In genomic region chr14:55274760-55275159, GRCh38 we compare ENCODE assay signal across 9 cellular contexts. TPM values are rescaled to one million over a fixed set of nuclear protein-coding genes. Genes with fewer than 3 reads are reported as not detected.
DNase-seq lines count a peak whose midpoint lies in the region; ATAC-seq and TF ChIP-seq lines count a peak whose summit lies in the region.
"Had no signal": no experiment of that assay in that cellular context is flagged by ENCODE, and none has a peak within 500 bp of the region (broad histone marks: within the 10 kb centered on the region; RNA-seq: fewer than 3 reads in every experiment).

No MANE protein-coding gene starts in this region.

- no peak overlapping the region for H3K9ac ChIP-seq in mammary epithelial cell (ENCODE audit: insufficient read depth, low read length)

- no peaks in the 10 kb centered on the region for H3K27me3 Mint-ChIP-seq in MCF 10A (ENCODE audit: insufficient read depth, unreplicated experiment)
- H3K27me3 Mint-ChIP-seq: central memory CD8-positive, alpha-beta T cell had no signal

- no peak for ATAC-seq in GM21526 (IDR thresholded peaks at IDR 0.05; ENCODE audit: low FRiP score, unreplicated experiment)

- POLR2A ChIA-PET in MCF 10A (lab: Yijun Ruan, JAX): interaction anchor here (0.5 to 1.7 kb wide), 8 partner anchors 10 to 219 kb away, joined by 3 to 5 read pairs (median 3); no protein-coding TSS in a partner anchor

- H3K4me3 Mint-ChIP-seq in MCF 10A (ENCODE audit: unreplicated experiment): no peak overlapping the region
- H3K4me3 Mint-ChIP-seq: central memory CD8-positive, alpha-beta T cell had no signal

- H3K4me2 ChIP-seq in mammary epithelial cell (ENCODE audit: insufficient read depth, low read depth, low read length): no peak overlapping the region

- H3K4me1 ChIP-seq in mammary epithelial cell (ENCODE audit: insufficient read depth, low read length): peaks cover 24% of the 10 kb centered on the region

- H3K27ac ChIP-seq in mammary epithelial cell (ENCODE audit: insufficient read depth, low read depth, low read length): no peak overlapping the region

- intact Hi-C loops in mammary epithelial cell (cut with micrococcal nuclease): loop anchor here (5.0 kb wide), 1 partner anchor 138 kb away; the partner anchor contains the start of gene ATG14
- intact Hi-C loops in MCF 10A (cut with micrococcal nuclease): loop anchor here (5.0 kb wide), 2 partner anchors 62 to 138 kb away; partner anchors contain the start of gene ATG14
- intact Hi-C loops in head of caudate nucleus (cut with DNase I): loop anchor here (5.0 to 10.0 kb wide), 3 partner anchors 78 to 710 kb away; partner anchors contain the start of genes ATG14 and SAMD4A

- no peaks in the 10 kb centered on the region for H3K9me3 Mint-ChIP-seq in MCF 10A (ENCODE audit: unreplicated experiment)
- H3K9me3 Mint-ChIP-seq: central memory CD8-positive, alpha-beta T cell had no signal

- no peaks in the 10 kb centered on the region for H3K27me3 ChIP-seq in mammary epithelial cell (ENCODE audit: insufficient read depth, low read length)

- CTCF ChIA-PET in mammary epithelial cell (lab: Charles Lee; ENCODE audit: low non-redundant PET) (no interaction called here), MCF 10A (lab: Yijun Ruan, JAX) (interaction anchor here (0.7 to 1.8 kb wide), 4 partner anchors 10 to 409 kb away, joined by 3 to 7 read pairs (median 4); no protein-coding TSS in a partner anchor)

- in situ Hi-C loops in mammary epithelial cell (cut with MboI; ENCODE audit: low sequenced_read_pairs in 2 of 2): no loop called here

- whole genome bisulfite sequencing in mammary epithelial cell (ENCODE audit: low coverage, missing lambda C conversion rate): 15% methylated on average over 1 of the region's 1 CpG

- H3K27ac Mint-ChIP-seq in MCF 10A (ENCODE audit: low read depth, unreplicated experiment): no peak overlapping the region

- H3K4me1 Mint-ChIP-seq in MCF 10A (ENCODE audit: insufficient read depth, unreplicated experiment): peaks cover 26% of the 10 kb centered on the region

- H2AFZ ChIP-seq in mammary epithelial cell (ENCODE audit: low read depth, low read length): no peak overlapping the region

- H3K36me3 ChIP-seq in mammary epithelial cell (ENCODE audit: insufficient read depth, low read length): no peaks in the 10 kb centered on the region

- H3K36me3 Mint-ChIP-seq in MCF 10A (ENCODE audit: insufficient read depth, unreplicated experiment): no peaks in the 10 kb centered on the region

- H3K4me3 ChIP-seq in mammary epithelial cell (replicated peaks in 1 of 3; ENCODE audit: insufficient read depth in 1 of 3, low read depth in 2 of 3, low read length in 3 of 3): no peak overlapping the region
- no peak overlapping the region for H3K4me3 ChIP-seq in fibroblast of pulmonary artery (replicated peaks; ENCODE audit: low read depth, low read length)
- H3K4me3 ChIP-seq in skeletal muscle cell (ENCODE audit: low read depth, low read length): no peak overlapping the region

- dilution Hi-C loops in mammary epithelial cell (cut with HindIII; ENCODE audit: low sequenced_read_pairs): loop anchor here (5.0 to 10.0 kb wide), 2 partner anchors 50 to 73 kb away; no protein-coding TSS in a partner anchor

- peak; percentile 9 for DNase-seq in mammary epithelial cell
- DNase-seq in MCF 10A (ENCODE audit: unreplicated experiment): no peak
- peak; percentile 69 for DNase-seq in SK-N-DZ (ENCODE audit: low spot score)
- peak; percentile 52 for DNase-seq in fibroblast of pulmonary artery (ENCODE audit: low read depth)
- peak; percentile 4 for DNase-seq in skeletal muscle cell (ENCODE audit: low read depth)
- DNase-seq in head of caudate nucleus: no peak
- DNase-seq in activated CD4-positive, alpha-beta T cell treated with anti-CD3 and anti-CD28 coated beads, Interleukin-2, amount 50 U/mL, for 4 hours: no peak

- no peaks in the 10 kb centered on the region for H3K9me3 ChIP-seq in mammary epithelial cell (replicated peaks; ENCODE audit: insufficient read depth, low read length)

- no peak for TF ChIP-seq CTCF in mammary epithelial cell (conservative IDR thresholded peaks at IDR 0.05 in 1 of 2, IDR thresholded peaks at IDR 0.05 in 1 of 2; ENCODE audit: extremely low read depth in 1 of 2, insufficient read depth in 1 of 2, low read depth in 1 of 2, low read length in 2 of 2)
- TF ChIP-seq CTCF in MCF 10A (IDR thresholded peaks at IDR 0.05; ENCODE audit: unreplicated experiment): no peak
- TF ChIP-seq CTCF in fibroblast of pulmonary artery (IDR thresholded peaks at IDR 0.05; ENCODE audit: low read length, missing control alignments): no peak

- BruUV-seq in mammary epithelial cell (replicated peaks; lab: Mats Ljungman, UMichigan): no TSS peak
- no TSS peak for BruUV-seq in MCF 10A (replicated peaks; lab: Mats Ljungman, UMichigan)

- H3K79me2 ChIP-seq in mammary epithelial cell (ENCODE audit: insufficient read depth, low read length): peaks cover 80% of the 10 kb centered on the region

- H4K20me1 ChIP-seq in mammary epithelial cell (ENCODE audit: insufficient read depth, low read length): peaks cover 1% of the 10 kb centered on the region

RNA-seq across cellular contexts. Expression of gene FBXO34, which starts 3.5 kb away (rescaled TPM):
- total RNA-seq in mammary epithelial cell (10 to 100 TPM; 16.1 to 30.8 TPM), MCF 10A (2022) (12.0 and 13.7 TPM in 2 replicates)
- 12.2 TPM for polyA plus RNA-seq in mammary epithelial cell
- 29.4 TPM for polyA minus RNA-seq in mammary epithelial cell
- polyA plus RNA-seq in SK-N-DZ (2014; cell fraction: cytosol; rRNA removed): 18.1 and 19.1 TPM in 2 replicates
- 14.7 TPM in 2 replicates for polyA plus RNA-seq in SK-N-DZ (2014; cell fraction: nucleus; rRNA removed)

Comparison
In these comparisons a context has a peak if more than half of its experiments do, and no peak if none do; other contexts are left out.
1. DNase-seq: peak in mammary epithelial cell (single experiment), SK-N-DZ (single experiment), fibroblast of pulmonary artery (single experiment) and skeletal muscle cell (single experiment); none in MCF 10A (single experiment), head of caudate nucleus (0 of 42) and activated CD4-positive, alpha-beta T cell treated with anti-CD3 and anti-CD28 coated beads, Interleukin-2, amount 50 U/mL, for 4 hours (0 of 2).